31 cellular contexts compared by ENCODE assay signal in the genomic region with DNA sequence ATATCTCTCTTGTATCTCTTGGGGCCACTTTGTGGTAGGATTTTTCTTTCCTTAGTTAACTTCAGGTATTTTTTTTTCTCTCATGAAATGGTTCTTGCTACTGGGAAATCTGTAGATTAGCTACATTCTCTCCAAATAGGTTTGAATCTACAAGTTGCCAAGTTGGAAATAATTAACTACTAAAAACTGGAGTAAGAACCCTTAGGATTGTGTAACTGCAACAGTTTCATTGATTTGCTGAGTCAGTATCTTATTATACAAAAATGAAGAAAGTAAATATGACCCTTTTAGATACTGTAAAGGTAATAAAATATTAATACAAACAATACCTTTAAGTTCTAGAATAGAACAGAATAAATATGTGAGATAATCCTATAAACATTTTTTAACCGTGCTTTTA.
"Had no signal": no experiment of that assay in that cellular context is flagged by ENCODE, and none has a peak within 500 bp of the region (broad histone marks: within the 10 kb centered on the region; RNA-seq: fewer than 3 reads in every experiment).

No MANE protein-coding gene starts in this region.

- H3K9me3 ChIP-seq: colonic mucosa had no signal

- H3K4me3 ChIP-seq: colonic mucosa had no signal

- DNase-seq: activated CD4-positive, alpha-beta memory T cell treated with anti-CD3 and anti-CD28 coated beads, Interleukin-2, amount 10 ng/mL, durations not matched to agents 7 days and 5 days; activated CD4-positive, alpha-beta T cell treated with anti-CD3 and anti-CD28 coated beads for 1 hour; activated CD4-positive, alpha-beta T cell treated with anti-CD3 and anti-CD28 coated beads for 4 hours; activated CD4-positive, alpha-beta T cell treated with anti-CD3 and anti-CD28 coated beads, Interleukin-2, amount 10 ng/mL, durations not matched to agents 7 days and 5 days; activated CD4-positive, alpha-beta T cell treated with anti-CD3 and anti-CD28 coated beads, Interleukin-2, amount 50 U/mL, for 4 hours; activated CD8-positive, alpha-beta memory T cell treated with anti-CD3 and anti-CD28 coated beads, Interleukin-2, amount 50 U/mL, for 48 hours; activated effector memory CD4-positive, alpha-beta T cell treated with Interleukin-2 at 50 U/mL for 16 hours; activated gamma-delta T cell treated with Interleukin-2 at 50 U/mL for 16 hours; activated naive CD4-positive, alpha-beta T cell treated with anti-CD3 and anti-CD28 coated beads, Interleukin-2, amount 50 U/mL, for 16 hours; activated naive CD4-positive, alpha-beta T cell treated with Interleukin-2 at 50 U/mL for 16 hours; activated T-cell treated with anti-CD3 and anti-CD28 coated beads for 4 hours; activated T-cell treated with anti-CD3 and anti-CD28 coated beads, Interleukin-2, amount 50 U/mL, for 24 hours; activated T-cell treated with anti-CD3 and anti-CD28 coated beads, Interleukin-2, amount 50 U/mL, for 72 hours; amniotic stem cell; anterior cingulate cortex; caudate nucleus; cerebellar nuclear complex; colonic mucosa; effector CD8-positive, alpha-beta T cell; foreskin fibroblast; head of caudate nucleus; T-helper 2 cell had no signal

- ATAC-seq: activated T-cell treated with anti-CD3 and anti-CD28 coated beads, Interleukin-2, amount 50 U/mL, for 72 hours; activated T-helper 17 cell treated with anti-CD3 and anti-CD28 coated beads, Interleukin-2, amount 50 U/mL, for 72 hours; esophagus mucosa; WTC11 had no signal

- H3K36me3 ChIP-seq: colonic mucosa had no signal

- FAIRE-seq: astrocyte, endometrium, endothelial cell of umbilical vein, frontal cortex had no signal

- H3K27me3 ChIP-seq: colonic mucosa had no signal

- H3K4me1 ChIP-seq: colonic mucosa had no signal

- H3K27ac ChIP-seq: colonic mucosa, epithelial cell of prostate, VCaP had no signal
